ENCODE assay signal across 17 cellular contexts in genomic region chr4:63528592-63528991, GRCh38.
DNase-seq lines count a peak whose midpoint lies in the region; TF ChIP-seq lines count a peak whose summit lies in the region.
"Had no signal": no experiment of that assay in that cellular context is flagged by ENCODE, and none has a peak within 500 bp of the region (broad histone marks: within the 10 kb centered on the region; RNA-seq: fewer than 3 reads in every experiment).

No MANE protein-coding gene starts in this region.

- POLR2A ChIA-PET in A673 (lab: Charles Lee; ENCODE audit: low non-redundant PET): no interaction called here

- no TSS peak for BruUV-seq in A673 (replicated peaks; lab: Mats Ljungman, UMichigan)

- no peaks in the 10 kb centered on the region for H3K27me3 Mint-ChIP-seq in chondrocyte (ENCODE audit: low read depth)

- H3K9me3 Mint-ChIP-seq in chondrocyte (ENCODE audit: low read depth): no peaks in the 10 kb centered on the region

- no peaks in the 10 kb centered on the region for H3K9me3 ChIP-seq in A673 (ENCODE audit: low read depth, low read length, poor library complexity, severe bottlenecking)
- no peaks in the 10 kb centered on the region for H3K9me3 ChIP-seq in WERI-Rb-1 (ENCODE audit: severe bottlenecking)
- H3K9me3 ChIP-seq: ascending aorta, gastroesophageal sphincter, SJSA1, stomach had no signal

- H3K4me3 Mint-ChIP-seq in chondrocyte (ENCODE audit: unreplicated experiment): no peak overlapping the region

- no peak for TF ChIP-seq CTCF in A673 (conservative IDR thresholded peaks at IDR 0.05; ENCODE audit: low read depth, low read length)
- peak; percentile 77 for TF ChIP-seq CTCF in chondrocyte (IDR thresholded peaks at IDR 0.05)
- no peak for TF ChIP-seq CTCF in WERI-Rb-1 (IDR thresholded peaks at IDR 0.05; ENCODE audit: low read depth, low read length)

- H3K4me3 ChIP-seq in A673 (ENCODE audit: low read depth, low read length, poor library complexity, severe bottlenecking): no peak overlapping the region
- no peak overlapping the region for H3K4me3 ChIP-seq in H7 (ENCODE audit: insufficient read depth, low read depth, low read length)
- H3K4me3 ChIP-seq in WERI-Rb-1 (ENCODE audit: low read depth, low read length): no peak overlapping the region
- H3K4me3 ChIP-seq: ascending aorta, gastroesophageal sphincter, SJSA1, stomach had no signal

- CTCF ChIA-PET in A673 (lab: Charles Lee): no interaction called here

- H3K36me3 ChIP-seq in A673 (ENCODE audit: insufficient read depth, low read length, poor library complexity, severe bottlenecking): no peaks in the 10 kb centered on the region
- no peaks in the 10 kb centered on the region for H3K36me3 ChIP-seq in H7 (replicated peaks; ENCODE audit: control insufficient read depth, insufficient read depth, low read length)
- H3K36me3 ChIP-seq in WERI-Rb-1: no peaks in the 10 kb centered on the region
- H3K36me3 ChIP-seq: ascending aorta, gastroesophageal sphincter, SJSA1, stomach had no signal

- no peak overlapping the region for H3K27ac Mint-ChIP-seq in chondrocyte (ENCODE audit: unreplicated experiment)

- H3K27me3 ChIP-seq in A673 (replicated peaks; ENCODE audit: insufficient read depth, low read depth, low read length, poor library complexity) (no peaks in the 10 kb centered on the region), H7 (ENCODE audit: control insufficient read depth, insufficient read depth, low read length) (no peaks in the 10 kb centered on the region), WERI-Rb-1 (ENCODE audit: insufficient read depth, low read depth, severe bottlenecking) (no peaks in the 10 kb centered on the region)
- H3K27me3 ChIP-seq: ascending aorta, gastroesophageal sphincter, SJSA1, stomach had no signal

- no peaks in the 10 kb centered on the region for H3K36me3 Mint-ChIP-seq in chondrocyte (ENCODE audit: low read depth)

- intact Hi-C loops in A673 (cut with micrococcal nuclease; ENCODE audit: unreplicated experiment): loop anchor here (10.0 kb wide), 1 partner anchor 1006 kb away; no protein-coding TSS in a partner anchor

- peaks cover 9% of the 10 kb centered on the region for H3K4me1 Mint-ChIP-seq in chondrocyte (ENCODE audit: low read depth)

- peak; percentile 0 for DNase-seq in A673 (ENCODE audit: low spot score)
- DNase-seq in H7: peak; percentile 3
- peak; percentile 39 for DNase-seq in NCI-H446 treated with DMSO at 0.1 percent for 48 hours (lab: John Stamatoyannopoulos, UW)
- no peak for DNase-seq in chondrocyte (ENCODE audit: low spot score)
- DNase-seq in RPMI8226: no peak
- DNase-seq in WERI-Rb-1: no peak
- DNase-seq in middle frontal gyrus (ENCODE audit: extremely low spot score, low spot score): no peak
- no peak for DNase-seq in activated CD4-positive, alpha-beta T cell treated with anti-CD3 and anti-CD28 coated beads for 1 hour
- DNase-seq: activated CD4-positive, CD25-positive, alpha-beta regulatory T cell; effector CD4-positive, alpha-beta T cell; kidney; NCI-H524 treated with DMSO at 0.1 percent for 48 hours; right cardiac atrium; stomach had no signal

- H3K4me1 ChIP-seq in A673 (ENCODE audit: insufficient read depth, low read length, poor library complexity, severe bottlenecking): no peaks in the 10 kb centered on the region
- H3K4me1 ChIP-seq: ascending aorta, gastroesophageal sphincter, SJSA1, stomach had no signal

- H3K27ac ChIP-seq in A673 (ENCODE audit: low read depth, low read length, poor library complexity, severe bottlenecking) (no peak overlapping the region), WERI-Rb-1 (no peak overlapping the region)
- H3K27ac ChIP-seq: ascending aorta, gastroesophageal sphincter, SJSA1, stomach had no signal

Comparison
In these comparisons a context has a peak if more than half of its experiments do, and no peak if none do; other contexts are left out.
1. DNase-seq: peak in A673 (single experiment), H7 (single experiment) and NCI-H446 treated with DMSO at 0.1 percent for 48 hours (single experiment); none in chondrocyte (single experiment), RPMI8226 (single experiment), WERI-Rb-1 (single experiment), middle frontal gyrus (single experiment) and activated CD4-positive, alpha-beta T cell treated with anti-CD3 and anti-CD28 coated beads for 1 hour (single experiment).